In the genomic region with DNA sequence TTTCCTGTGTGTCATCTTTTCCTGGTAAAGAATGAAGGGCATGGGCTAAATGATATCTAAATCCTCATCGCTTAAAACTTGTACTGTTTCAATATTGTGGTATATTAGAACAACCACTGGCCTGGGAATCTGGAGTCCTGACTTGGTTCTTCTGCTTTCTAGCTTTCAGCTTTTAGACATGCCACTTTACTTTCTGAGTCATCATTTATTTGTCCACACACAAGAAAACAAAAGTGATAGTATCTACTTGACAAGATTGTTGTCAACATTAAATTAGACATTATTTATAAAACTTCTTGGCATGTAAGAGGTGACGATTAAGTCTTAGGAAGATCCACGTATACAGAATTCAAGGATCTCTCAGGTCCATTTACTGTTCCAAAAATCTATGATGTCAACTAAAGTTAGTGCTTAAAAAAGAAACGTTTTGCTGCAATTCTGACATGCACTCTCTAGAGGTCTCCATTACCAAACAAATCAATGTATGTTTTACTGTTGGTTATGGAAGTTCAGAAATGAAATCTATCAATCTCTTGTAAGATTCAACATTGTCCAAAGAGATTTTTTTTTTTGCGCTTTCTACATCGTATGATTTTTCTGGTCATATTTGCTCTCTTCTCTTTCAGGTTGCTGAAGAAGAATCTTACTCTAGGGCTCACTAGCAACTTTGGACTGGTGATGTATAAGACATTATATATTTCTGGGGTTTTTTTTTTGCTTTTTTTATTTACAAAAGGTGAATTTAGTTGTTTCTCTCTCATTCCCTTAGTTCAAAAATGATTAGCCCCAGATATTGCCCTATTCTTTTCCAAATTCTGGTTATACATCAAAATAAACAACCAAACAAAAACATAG, we compare ENCODE assay signal across 9 cellular contexts. TPM values are rescaled to one million over a fixed set of nuclear protein-coding genes. Genes with fewer than 3 reads are reported as not detected.
DNase-seq lines count a peak whose midpoint lies in the region; ATAC-seq, FAIRE-seq and TF ChIP-seq lines count a peak whose summit lies in the region.
"Had no signal": no experiment of that assay in that cellular context is flagged by ENCODE, and none has a peak within 500 bp of the region (broad histone marks: within the 10 kb centered on the region; RNA-seq: fewer than 3 reads in every experiment).

No MANE protein-coding gene starts in this region.

- no peak overlapping the region for H2AFZ ChIP-seq in endothelial cell of umbilical vein (ENCODE audit: low read depth, low read length)

- intact Hi-C loops in heart left ventricle (cut with DNase I) (loop anchor here in 2 of 10 donors (1.0 to 5.0 kb wide), 2 partner anchors 153 to 154 kb away; no protein-coding TSS in a partner anchor), cardiac septum (cut with DNase I) (no loop called here), endothelial cell of umbilical vein (cut with micrococcal nuclease) (no loop called here)

- H3K9me3 ChIP-seq in heart left ventricle (no peaks in the 10 kb centered on the region), endothelial cell of umbilical vein (replicated peaks; ENCODE audit: control insufficient read depth, insufficient read depth, low read length) (no peaks in the 10 kb centered on the region)

- POLR2A ChIA-PET in endothelial cell of umbilical vein (lab: Charles Lee) = no interaction called here

- H3K4me2 ChIP-seq in endothelial cell of umbilical vein (ENCODE audit: insufficient read depth, low read length) = no peak overlapping the region

- FAIRE-seq in endothelial cell of umbilical vein (lab: Jason Lieb, UNC) (peak; percentile 76), urothelium cell line (lab: Jason Lieb, UNC) (no peak)

- peaks cover 0 to 15% (median 0%) of the 10 kb centered on the region in 12 donors for H3K4me1 ChIP-seq in heart left ventricle
- H3K4me1 ChIP-seq in endothelial cell of umbilical vein (ENCODE audit: control insufficient read depth, extremely low read depth, insufficient read depth, low read length) = no peaks in the 10 kb centered on the region

- ATAC-seq in heart left ventricle = no peak

- TF ChIP-seq POLR2A in heart left ventricle (IDR thresholded peaks at IDR 0.05) (no peak), endothelial cell of umbilical vein (IDR thresholded peaks at IDR 0.05; ENCODE audit: low read depth, low read length) (no peak), erythroblast (IDR thresholded peaks at IDR 0.05; ENCODE audit: low read length) (no peak)

- H3K4me3 ChIP-seq in heart left ventricle = no peak overlapping the region
- H3K4me3 ChIP-seq in endothelial cell of umbilical vein (replicated peaks in 1 of 3; ENCODE audit: insufficient read depth in 1 of 3, low read depth in 1 of 3, low read length in 3 of 3) = no peak overlapping the region

- dilution Hi-C loops in endothelial cell of umbilical vein (cut with MboI; ENCODE audit: extremely low pct_ligation_motif_present, low sequenced_read_pairs) = no loop called here

- no peaks in the 10 kb centered on the region for H4K20me1 ChIP-seq in endothelial cell of umbilical vein (replicated peaks; ENCODE audit: control insufficient read depth, extremely low read depth, insufficient read depth, low read length)

- no peak overlapping the region for H3K9ac ChIP-seq in endothelial cell of umbilical vein (replicated peaks; ENCODE audit: extremely low read depth, insufficient read depth, low read length)

- no TSS peak for BruUV-seq in endothelial cell of umbilical vein (replicated peaks; lab: Mats Ljungman, UMichigan)

- H3K27me3 ChIP-seq in heart left ventricle = peaks cover 0 to 6% (median 0%) of the 10 kb centered on the region in 9 donors
- H3K27me3 ChIP-seq in endothelial cell of umbilical vein (ENCODE audit: control insufficient read depth in 2 of 2, insufficient read depth in 2 of 2, low read length in 2 of 2) = peaks cover 0 to 8% of the 10 kb centered on the region in 2 experiments

- no peaks in the 10 kb centered on the region for H3K79me2 ChIP-seq in endothelial cell of umbilical vein (ENCODE audit: control insufficient read depth, insufficient read depth, low read length)

- no peak overlapping the region for H3K27ac ChIP-seq in heart left ventricle
- H3K27ac ChIP-seq in endothelial cell of umbilical vein (ENCODE audit: insufficient read depth, low read depth, low read length) = no peak overlapping the region

- H3K36me3 ChIP-seq in heart left ventricle (no peaks in the 10 kb centered on the region), endothelial cell of umbilical vein (ENCODE audit: control insufficient read depth in 2 of 2, extremely low read depth in 1 of 2, insufficient read depth in 2 of 2, low read length in 2 of 2) (no peaks in the 10 kb centered on the region)

- no peak for DNase-seq in heart left ventricle
- DNase-seq in cardiac septum (ENCODE audit: low spot score) = no peak
- peak; percentile 50 for DNase-seq in NCI-H2227 treated with DMSO at 0.1 percent for 48 hours (lab: John Stamatoyannopoulos, UW)
- peak; percentile 50 for DNase-seq in endothelial cell of umbilical vein (ENCODE audit: low read depth, low spot score)
- DNase-seq in urothelium cell line (ENCODE audit: low spot score) = peak; percentile 44
- DNase-seq in central memory CD4-positive, alpha-beta T cell = no peak
- DNase-seq in activated CD4-positive, alpha-beta T cell treated with anti-CD3 and anti-CD28 coated beads, Interleukin-2, amount 50 U/mL, for 1 hour = no peak
- no peak for DNase-seq in erythroblast (lab: John Stamatoyannopoulos, UW)
- DNase-seq: RPMI8226 had no signal

- no peaks in the 10 kb centered on the region for H3K9me1 ChIP-seq in endothelial cell of umbilical vein (replicated peaks; ENCODE audit: control insufficient read depth, extremely low read depth, insufficient read depth, low read length)

- TF ChIP-seq CTCF in heart left ventricle (IDR thresholded peaks at IDR 0.05) (peak in 10 of 12 donors; percentile 10 to 60 (median 42)), endothelial cell of umbilical vein (IDR thresholded peaks at IDR 0.05; ENCODE audit: extremely low read depth in 1 of 2, insufficient read depth in 1 of 2, low read depth in 1 of 2, low read length in 2 of 2) (peak in 1 of 2 donors; percentile 23)

- WGBS in heart left ventricle, 4 donors = 57 to 68% (median 64%) methylated on average over 6 of the region's 6 CpGs

- CTCF ChIA-PET in endothelial cell of umbilical vein (lab: Charles Lee) = interaction anchor here (1.0 to 1.6 kb wide), 3 partner anchors 146 to 190 kb away, joined by 4 to 9 read pairs (median 5); no protein-coding TSS in a partner anchor

TF ChIP-seq in endothelial cell of umbilical vein, 7 proteins besides CTCF, POLR2A, EP300 and RAD21:
- TF ChIP-seq GATA2 (IDR thresholded peaks at IDR 0.05; ENCODE audit: insufficient read depth, insufficient read length, low read depth, low read length) (no peak), POLR2AphosphoS5 (IDR thresholded peaks at IDR 0.05; ENCODE audit: insufficient read depth, low read depth, low read length) (no peak), JUN (IDR thresholded peaks at IDR 0.05; ENCODE audit: borderline replicate concordance, insufficient read depth, insufficient read length, low read depth) (no peak), EZH2 (IDR thresholded peaks at IDR 0.05; ENCODE audit: borderline replicate concordance, low read depth, low read length, severe bottlenecking) (no peak), FOS (IDR thresholded peaks at IDR 0.05; ENCODE audit: borderline replicate concordance, insufficient read depth, low read length) (no peak), MYC (IDR thresholded peaks at IDR 0.05; ENCODE audit: low read depth, low read length) (no peak)
- TF ChIP-seq, protein P1, sequence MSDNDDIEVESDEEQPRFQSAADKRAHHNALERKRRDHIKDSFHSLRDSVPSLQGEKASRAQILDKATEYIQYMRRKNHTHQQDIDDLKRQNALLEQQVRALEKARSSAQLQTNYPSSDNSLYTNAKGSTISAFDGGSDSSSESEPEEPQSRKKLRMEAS (IDR thresholded peaks at IDR 0.05; ENCODE audit: insufficient read depth, insufficient read length) = no peak

RNA-seq across cellular contexts. Expression of a gene that starts 53.6 kb away (rescaled TPM):
- 10 to 100 TPM; 20.3 to 46.8 (median 38.8) TPM for total RNA-seq in heart left ventricle
- 10 to 100 TPM in 1 of 2 donors, 1 to 10 TPM in 1; 6.1 to 14.4 TPM for polyA plus RNA-seq in heart left ventricle
- total RNA-seq in cardiac septum = 24.3 TPM
- 3.3 and 3.6 TPM in 2 replicates for total RNA-seq in endothelial cell of umbilical vein
- polyA plus RNA-seq in endothelial cell of umbilical vein = 1.8 and 2.0 TPM in 2 replicates
- polyA plus RNA-seq in endothelial cell of umbilical vein (2011; cell fraction: cytosol; rRNA removed) = 1.8 TPM in 2 replicates
- 2.5 and 2.7 TPM in 2 replicates for polyA plus RNA-seq in endothelial cell of umbilical vein (2011; cell fraction: nucleus; rRNA removed)
- polyA plus RNA-seq in endothelial cell of umbilical vein (2012) = 0.18 and 1.1 TPM in 2 replicates
- polyA minus RNA-seq in endothelial cell of umbilical vein = 2.5 and 4.2 TPM in 2 replicates
- polyA minus RNA-seq in endothelial cell of umbilical vein (2011; cell fraction: cytosol; rRNA and poly(A)+ RNA removed) = not detected
- 6.8 and 7.3 TPM in 2 replicates for polyA minus RNA-seq in endothelial cell of umbilical vein (2011; cell fraction: nucleus; rRNA and poly(A)+ RNA removed)

Comparison
In these comparisons a context has a peak if more than half of its experiments do, and no peak if none do; other contexts are left out.
1. DNase-seq: peak in NCI-H2227 treated with DMSO at 0.1 percent for 48 hours (single experiment), endothelial cell of umbilical vein (single experiment) and urothelium cell line (single experiment); none in heart left ventricle (0 of 5), cardiac septum (single experiment), central memory CD4-positive, alpha-beta T cell (single experiment), activated CD4-positive, alpha-beta T cell treated with anti-CD3 and anti-CD28 coated beads, Interleukin-2, amount 50 U/mL, for 1 hour (single experiment) and erythroblast (0 of 2).